Comparison of ENCODE assay signal across 9 cellular contexts in genomic region chr1:2003564-2004131, GRCh38. TPM values are rescaled to one million over a fixed set of nuclear protein-coding genes. Genes with fewer than 3 reads are reported as not detected.
DNase-seq lines count a peak whose midpoint lies in the region; ATAC-seq and TF ChIP-seq lines count a peak whose summit lies in the region.
"Had no signal": no experiment of that assay in that cellular context is flagged by ENCODE, and none has a peak within 500 bp of the region (broad histone marks: within the 10 kb centered on the region; RNA-seq: fewer than 3 reads in every experiment).

Gene CFAP74 (minus strand): TSS chr1:2003786. CDS start chr1:1990956, 12,830 bp downstream.

- H4K20me1 ChIP-seq in BLaER1, result no peaks in the 10 kb centered on the region

- DNase-seq in cerebellar cortex (ENCODE audit: low spot score), result peak; percentile 61
- DNase-seq in lower lobe of right lung, result no peak
- DNase-seq in CD8-positive, alpha-beta memory T cell, result no peak
- no peak for DNase-seq in NCI-H2107 treated with DMSO at 0.1 percent for 48 hours (lab: John Stamatoyannopoulos, UW; ENCODE audit: unreplicated experiment)

- intact Hi-C loops in lower lobe of right lung (cut with DNase I), result no loop called here

- H3K36me3 ChIP-seq in BLaER1 (no peaks in the 10 kb centered on the region), HUES6 (ENCODE audit: control insufficient read depth, insufficient read depth, low read length) (no peaks in the 10 kb centered on the region), lower lobe of right lung (no peaks in the 10 kb centered on the region)
- H3K36me3 ChIP-seq in CD8-positive, alpha-beta memory T cell (ENCODE audit: insufficient read depth, low read length), result no peaks in the 10 kb centered on the region

- peak; percentile 69 to 70 for ATAC-seq in lower lobe of right lung
- no peak for ATAC-seq in GM19324 (IDR thresholded peaks at IDR 0.05; ENCODE audit: low FRiP score, unreplicated experiment)
- no peak for ATAC-seq in HG03196 (IDR thresholded peaks at IDR 0.05; ENCODE audit: unreplicated experiment)

- no peaks in the 10 kb centered on the region for H3K36me3 Mint-ChIP-seq in CD8-positive, alpha-beta memory T cell

- H3K4me2 ChIP-seq in BLaER1, result peak within 1 kb of the TSS; percentile 36

- H3K4me1 ChIP-seq in BLaER1 (peaks cover 18% of the 10 kb centered on the region), HUES6 (ENCODE audit: control insufficient read depth, insufficient read depth, low read length) (peaks cover 8% of the 10 kb centered on the region; the same call in 1 of the 2 replicates), lower lobe of right lung (peaks cover 10% of the 10 kb centered on the region)
- no peaks in the 10 kb centered on the region for H3K4me1 ChIP-seq in CD8-positive, alpha-beta memory T cell (ENCODE audit: insufficient read depth, low read length)
- H3K4me1 ChIP-seq: parathyroid adenoma had no signal

- no peaks in the 10 kb centered on the region for H3K4me1 Mint-ChIP-seq in CD8-positive, alpha-beta memory T cell

- H3K9me3 ChIP-seq in BLaER1 (no peaks in the 10 kb centered on the region), HUES6 (ENCODE audit: control insufficient read depth, insufficient read depth, low read depth, low read length) (no peaks in the 10 kb centered on the region), lower lobe of right lung (no peaks in the 10 kb centered on the region)
- H3K9me3 ChIP-seq in CD8-positive, alpha-beta memory T cell (ENCODE audit: low read length), result no peaks in the 10 kb centered on the region

- H3K4me3 Mint-ChIP-seq in CD8-positive, alpha-beta memory T cell, result no peak within 1 kb of the TSS

- no peak for TF ChIP-seq CTCF in lower lobe of right lung (IDR thresholded peaks at IDR 0.05)

- peak within 1 kb of the TSS in 1 of 8 donors; percentile 33 for H3K27ac Mint-ChIP-seq in CD8-positive, alpha-beta memory T cell

- CTCF ChIA-PET in CD8-positive, alpha-beta memory T cell (lab: Charles Lee), result no interaction called here

- H3K9ac ChIP-seq in BLaER1 (no peak within 1 kb of the TSS), HUES6 (ENCODE audit: low read length) (peak within 1 kb of the TSS; percentile 53)
- H3K9ac ChIP-seq: parathyroid adenoma had no signal

- no peak within 1 kb of the TSS for H3K4me3 ChIP-seq in BLaER1
- peak within 1 kb of the TSS; percentile 65 for H3K4me3 ChIP-seq in HUES6 (ENCODE audit: low read depth, low read length)
- peak within 1 kb of the TSS; percentile 21 for H3K4me3 ChIP-seq in lower lobe of right lung
- no peak within 1 kb of the TSS for H3K4me3 ChIP-seq in CD8-positive, alpha-beta memory T cell (ENCODE audit: low read length)

- POLR2A ChIA-PET in CD8-positive, alpha-beta memory T cell (lab: Charles Lee), result no interaction called here

- H3K27me3 ChIP-seq in BLaER1, result peaks cover 27% of the 10 kb centered on the region
- no peaks in the 10 kb centered on the region for H3K27me3 ChIP-seq in HUES6 (ENCODE audit: control insufficient read depth, insufficient read depth, low read length)
- H3K27me3 ChIP-seq in lower lobe of right lung (ENCODE audit: low read depth), result peaks cover 42% of the 10 kb centered on the region
- H3K27me3 ChIP-seq in CD8-positive, alpha-beta memory T cell (ENCODE audit: insufficient read depth, low read length, poor library complexity, severe bottlenecking), result no peaks in the 10 kb centered on the region

- no peaks in the 10 kb centered on the region for H3K9me3 Mint-ChIP-seq in CD8-positive, alpha-beta memory T cell

- H3K27ac ChIP-seq in BLaER1 (no peak within 1 kb of the TSS), HUES6 (ENCODE audit: low read depth, low read length) (no peak within 1 kb of the TSS), lower lobe of right lung (no peak within 1 kb of the TSS)
- H3K27ac ChIP-seq in CD8-positive, alpha-beta memory T cell (ENCODE audit: low read depth, low read length), result no peak within 1 kb of the TSS
- H3K27ac ChIP-seq: parathyroid adenoma had no signal

- peaks cover 34 to 52% of the 10 kb centered on the region in 2 donors for H3K27me3 Mint-ChIP-seq in CD8-positive, alpha-beta memory T cell

RNA-seq across cellular contexts. Expression of gene CFAP74, which starts in this region (rescaled TPM):
- total RNA-seq in lower lobe of right lung, result 6.6 TPM
- total RNA-seq in CD8-positive, alpha-beta memory T cell, result not detected
- not detected for polyA plus RNA-seq in CD8-positive, alpha-beta memory T cell

Comparison
In these comparisons a context has a peak if more than half of its experiments do, and no peak if none do; other contexts are left out.
1. H3K4me3 ChIP-seq: peak in HUES6 (single experiment) and lower lobe of right lung (single experiment); none in BLaER1 (single experiment) and CD8-positive, alpha-beta memory T cell (single experiment).
2. ATAC-seq: peak in lower lobe of right lung (2 of 2); none in GM19324 (single experiment) and HG03196 (single experiment).